ENCODE assay signal across 28 cellular contexts in the genomic region with DNA sequence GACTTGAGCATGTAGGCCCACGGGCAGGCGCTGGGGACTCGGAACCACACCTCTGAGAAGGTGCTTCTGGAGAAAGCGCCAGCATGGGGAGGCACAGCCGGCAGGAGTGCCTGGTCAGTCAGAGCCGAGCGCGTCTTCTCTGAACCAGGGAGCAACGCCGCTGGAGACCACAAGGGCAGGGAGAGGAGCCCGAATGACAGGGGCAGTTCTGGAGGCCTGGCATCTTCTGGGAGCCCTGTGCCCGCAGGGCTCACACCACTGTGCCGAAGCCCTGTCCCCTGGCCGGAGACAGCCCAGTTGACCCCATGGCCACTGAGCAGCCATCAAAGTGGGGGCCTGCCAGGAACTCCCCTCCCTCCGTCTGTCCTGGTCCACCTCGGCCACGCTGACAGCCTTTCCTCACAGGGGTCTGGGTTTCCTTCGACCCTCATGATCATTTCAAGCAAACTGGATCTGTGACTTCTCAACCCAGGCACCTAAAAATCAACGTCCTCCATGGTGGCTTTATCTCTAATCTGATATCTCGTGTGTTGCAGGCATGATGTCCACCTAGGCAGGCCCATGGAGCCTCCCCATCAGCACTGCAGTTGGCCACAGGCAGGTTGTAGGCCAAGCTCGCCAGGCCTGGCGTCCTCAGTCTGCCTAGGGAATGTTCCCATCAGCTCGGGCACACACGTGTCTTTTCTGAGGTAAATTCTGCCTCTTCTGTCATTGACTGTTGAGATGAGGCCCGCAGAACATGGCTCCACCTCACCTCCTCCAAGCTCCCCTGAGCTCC.
DNase-seq lines count a peak whose midpoint lies in the region; ATAC-seq and TF ChIP-seq lines count a peak whose summit lies in the region.
"Had no signal": no experiment of that assay in that cellular context is flagged by ENCODE, and none has a peak within 500 bp of the region (broad histone marks: within the 10 kb centered on the region; RNA-seq: fewer than 3 reads in every experiment).

No MANE protein-coding gene starts in this region.

- no peaks in the 10 kb centered on the region for H3K79me1 ChIP-seq in neuronal stem cell (ENCODE audit: low read depth, low read length)

- no peak overlapping the region for H3K4ac ChIP-seq in neuronal stem cell (ENCODE audit: low read length)

- peak overlapping the region; percentile 78 for H2AK5ac ChIP-seq in neuronal stem cell (ENCODE audit: low read depth, low read length)

- DNase-seq in activated T-cell treated with anti-CD3 and anti-CD28 coated beads, Interleukin-2, amount 50 U/mL, for 24 hours, result peak; percentile 6
- no peak for DNase-seq in activated T-cell treated with anti-CD3 and anti-CD28 coated beads, Interleukin-2, amount 50 U/mL, for 72 hours
- peak; percentile 10 for DNase-seq in colonic mucosa
- no peak for DNase-seq in neuronal stem cell (ENCODE audit: low spot score)
- peak; percentile 57 for DNase-seq in type B pancreatic cell (ENCODE audit: extremely low spot score, unreplicated experiment)
- no peak for DNase-seq in NCI-H446 (lab: John Stamatoyannopoulos, UW)
- no peak for DNase-seq in NCI-H128 (lab: John Stamatoyannopoulos, UW; ENCODE audit: unreplicated experiment)
- no peak for DNase-seq in NCI-H446 treated with DMSO at 0.1 percent for 48 hours (lab: John Stamatoyannopoulos, UW)
- DNase-seq: activated B cell treated with CpG ODN at 0.5 μM for 24 hours; activated CD4-positive, alpha-beta T cell treated with anti-CD3 and anti-CD28 coated beads, Interleukin-2, amount 50 U/mL, for 1 hour; amniotic stem cell; cerebellar nuclear complex; DMS79 treated with DMSO at 0.1 percent for 48 hours; GF-D8; NCI-H1436 treated with DMSO at 0.1 percent for 48 hours; NCI-H2107; NCI-H510A; SJCRH30; stimulated activated CD4-positive, alpha-beta T cell treated with anti-CD3 and anti-CD28 coated beads, Interleukin-4, amount 100 ng/mL, for 24 hours; transverse colon had no signal

- no peak overlapping the region for H3K4me2 ChIP-seq in neuronal stem cell (ENCODE audit: insufficient read depth, low read length, poor library complexity, severe bottlenecking)
- H3K4me2 ChIP-seq: hepatocyte had no signal

- peak overlapping the region; percentile 86 for H3K18ac ChIP-seq in neuronal stem cell (ENCODE audit: low read length)

- no peaks in the 10 kb centered on the region for H3K4me1 Mint-ChIP-seq in activated T-cell treated with anti-CD3 and anti-CD28 coated beads, Interleukin-2, amount 50 U/mL, for 24 hours (ENCODE audit: low read depth)
- no peaks in the 10 kb centered on the region for H3K4me1 Mint-ChIP-seq in activated T-cell treated with anti-CD3 and anti-CD28 coated beads, Interleukin-2, amount 50 U/mL, for 72 hours (ENCODE audit: low read depth)
- H3K4me1 Mint-ChIP-seq in type B pancreatic cell (ENCODE audit: unreplicated experiment), result peaks cover 4% of the 10 kb centered on the region
- H3K4me1 Mint-ChIP-seq: activated B cell treated with CpG ODN at 0.5 μM for 24 hours; activated naive CD4-positive, alpha-beta T cell treated with anti-CD3 and anti-CD28 coated beads, Interleukin-2, amount 50 U/mL, for 24 hours; activated T-helper 17 cell treated with anti-CD3 and anti-CD28 coated beads, Interleukin-2, amount 50 U/mL, for 72 hours; brain; CD14-positive monocyte; T-cell had no signal

- no peak overlapping the region for H4K8ac ChIP-seq in neuronal stem cell (ENCODE audit: low read depth, low read length)

- H3K9me3 ChIP-seq in colonic mucosa, result no peaks in the 10 kb centered on the region
- peaks cover 5 to 8% of the 10 kb centered on the region in 2 donors for H3K9me3 ChIP-seq in neuronal stem cell (replicated peaks in 1 of 2; ENCODE audit: control insufficient read depth in 2 of 2, insufficient read depth in 1 of 2, low read depth in 1 of 2, low read length in 2 of 2)
- H3K9me3 ChIP-seq: prostate gland, SJCRH30 had no signal

- H3K27ac Mint-ChIP-seq in activated T-cell treated with anti-CD3 and anti-CD28 coated beads, Interleukin-2, amount 50 U/mL, for 24 hours, result no peak overlapping the region
- no peak overlapping the region for H3K27ac Mint-ChIP-seq in activated T-cell treated with anti-CD3 and anti-CD28 coated beads, Interleukin-2, amount 50 U/mL, for 72 hours
- H3K27ac Mint-ChIP-seq in type B pancreatic cell, result no peak overlapping the region
- H3K27ac Mint-ChIP-seq: activated B cell treated with CpG ODN at 0.5 μM for 24 hours; activated naive CD4-positive, alpha-beta T cell treated with anti-CD3 and anti-CD28 coated beads, Interleukin-2, amount 50 U/mL, for 24 hours; activated T-helper 17 cell treated with anti-CD3 and anti-CD28 coated beads, Interleukin-2, amount 50 U/mL, for 72 hours; CD14-positive monocyte; T-cell had no signal

- no peak overlapping the region for H2AFZ ChIP-seq in neuronal stem cell (ENCODE audit: low read length)
- H2AFZ ChIP-seq: hepatocyte had no signal

- no peak overlapping the region for H2BK120ac ChIP-seq in neuronal stem cell (ENCODE audit: low read depth, low read length)

- no peak overlapping the region for H3K4me3 ChIP-seq in colonic mucosa
- no peak overlapping the region for H3K4me3 ChIP-seq in neuronal stem cell (ENCODE audit: low read length in 2 of 2)
- H3K4me3 ChIP-seq: hepatocyte, prostate gland, SJCRH30, transverse colon had no signal

- H3K27ac ChIP-seq in colonic mucosa (no peak overlapping the region), neuronal stem cell (replicated peaks; ENCODE audit: low read length) (no peak overlapping the region)
- H3K27ac ChIP-seq: hepatocyte, prostate gland, SJCRH30, transverse colon had no signal

- H3K36me3 Mint-ChIP-seq in activated T-cell treated with anti-CD3 and anti-CD28 coated beads, Interleukin-2, amount 50 U/mL, for 24 hours (ENCODE audit: low read depth), result no peaks in the 10 kb centered on the region
- H3K36me3 Mint-ChIP-seq in activated T-cell treated with anti-CD3 and anti-CD28 coated beads, Interleukin-2, amount 50 U/mL, for 72 hours (ENCODE audit: insufficient read depth in 2 of 2), result peaks cover 3 to 4% of the 10 kb centered on the region in 2 donors
- no peaks in the 10 kb centered on the region for H3K36me3 Mint-ChIP-seq in type B pancreatic cell
- H3K36me3 Mint-ChIP-seq: CD14-positive monocyte, T-cell had no signal

- WGBS in neuronal stem cell (ENCODE audit: extremely low coverage in 2 of 2, insufficient read length in 2 of 2, insufficient replicate concordance in 1 of 2), 2 donors, result no CpG with 5 or more reads among the region's 25 CpGs

- H2BK5ac ChIP-seq in neuronal stem cell (ENCODE audit: low read length), result no peak overlapping the region

- H4K91ac ChIP-seq in neuronal stem cell (ENCODE audit: low read depth, low read length, poor library complexity), result no peak overlapping the region

- H3K9ac ChIP-seq in colonic mucosa (ENCODE audit: low read depth in 2 of 2, low read length in 2 of 2), result no peak overlapping the region
- no peak overlapping the region for H3K9ac ChIP-seq in neuronal stem cell (ENCODE audit: low read depth, low read length, poor library complexity)

- intact Hi-C loops in colonic mucosa (cut with DNase I), result no loop called here

- TF ChIP-seq CTCF in colonic mucosa (IDR thresholded peaks at IDR 0.05) (no peak), type B pancreatic cell (conservative IDR thresholded peaks at IDR 0.05) (no peak)

- peaks cover 29% of the 10 kb centered on the region for H3K9me3 Mint-ChIP-seq in activated T-cell treated with anti-CD3 and anti-CD28 coated beads, Interleukin-2, amount 50 U/mL, for 24 hours
- peaks cover 12 to 17% of the 10 kb centered on the region in 2 donors for H3K9me3 Mint-ChIP-seq in activated T-cell treated with anti-CD3 and anti-CD28 coated beads, Interleukin-2, amount 50 U/mL, for 72 hours
- H3K9me3 Mint-ChIP-seq in type B pancreatic cell, result peaks cover 15% of the 10 kb centered on the region

- no peak overlapping the region for H2BK15ac ChIP-seq in neuronal stem cell (ENCODE audit: low read length)

- ATAC-seq in activated T-cell treated with anti-CD3 and anti-CD28 coated beads, Interleukin-2, amount 50 U/mL, for 72 hours (replicated peaks in 1 of 2), result no peak
- ATAC-seq: activated T-helper 17 cell treated with anti-CD3 and anti-CD28 coated beads, Interleukin-2, amount 50 U/mL, for 72 hours; T-cell had no signal

- H3K4me1 ChIP-seq in colonic mucosa (no peaks in the 10 kb centered on the region), neuronal stem cell (ENCODE audit: control insufficient read depth in 2 of 2, insufficient read depth in 1 of 2, low read depth in 1 of 2, low read length in 2 of 2) (peaks cover 2 to 3% of the 10 kb centered on the region in 2 donors)
- H3K4me1 ChIP-seq: prostate gland, SJCRH30, transverse colon had no signal

- H3K27me3 ChIP-seq in colonic mucosa (no peaks in the 10 kb centered on the region), neuronal stem cell (ENCODE audit: control insufficient read depth in 3 of 3, insufficient read depth in 3 of 3, low read depth in 1 of 3, low read length in 3 of 3) (no peaks in the 10 kb centered on the region)
- H3K27me3 ChIP-seq: hepatocyte, SJCRH30, transverse colon had no signal

- H3K14ac ChIP-seq in neuronal stem cell (ENCODE audit: low read length), result no peak overlapping the region

- H3K27me3 Mint-ChIP-seq in activated T-cell treated with anti-CD3 and anti-CD28 coated beads, Interleukin-2, amount 50 U/mL, for 24 hours, result no peaks in the 10 kb centered on the region
- H3K27me3 Mint-ChIP-seq in activated T-cell treated with anti-CD3 and anti-CD28 coated beads, Interleukin-2, amount 50 U/mL, for 72 hours (ENCODE audit: low read depth), result no peaks in the 10 kb centered on the region
- no peaks in the 10 kb centered on the region for H3K27me3 Mint-ChIP-seq in type B pancreatic cell
- H3K27me3 Mint-ChIP-seq: activated B cell treated with CpG ODN at 0.5 μM for 24 hours, T-cell had no signal

- H3K23ac ChIP-seq in neuronal stem cell (ENCODE audit: low read depth, low read length, poor library complexity), result no peak overlapping the region

- no peak overlapping the region for H2BK12ac ChIP-seq in neuronal stem cell (ENCODE audit: low read length)

- no peak overlapping the region for H3K4me3 Mint-ChIP-seq in activated T-cell treated with anti-CD3 and anti-CD28 coated beads, Interleukin-2, amount 50 U/mL, for 24 hours
- no peak overlapping the region for H3K4me3 Mint-ChIP-seq in activated T-cell treated with anti-CD3 and anti-CD28 coated beads, Interleukin-2, amount 50 U/mL, for 72 hours
- no peak overlapping the region for H3K4me3 Mint-ChIP-seq in type B pancreatic cell
- H3K4me3 Mint-ChIP-seq: activated B cell treated with CpG ODN at 0.5 μM for 24 hours; activated naive CD4-positive, alpha-beta T cell treated with anti-CD3 and anti-CD28 coated beads, Interleukin-2, amount 50 U/mL, for 24 hours; activated T-helper 17 cell treated with anti-CD3 and anti-CD28 coated beads, Interleukin-2, amount 50 U/mL, for 72 hours; brain; CD14-positive monocyte; neural crest cell; T-cell had no signal

- H3K36me3 ChIP-seq in colonic mucosa, result no peaks in the 10 kb centered on the region
- no peaks in the 10 kb centered on the region for H3K36me3 ChIP-seq in neuronal stem cell (replicated peaks in 1 of 2; ENCODE audit: control insufficient read depth in 2 of 2, insufficient read depth in 2 of 2, low read length in 2 of 2)
- H3K36me3 ChIP-seq: prostate gland, SJCRH30, transverse colon had no signal

Comparison
In these comparisons a context has a peak if more than half of its experiments do, and no peak if none do; other contexts are left out.
1. DNase-seq: peak in activated T-cell treated with anti-CD3 and anti-CD28 coated beads, Interleukin-2, amount 50 U/mL, for 24 hours (single experiment), colonic mucosa (single experiment) and type B pancreatic cell (single experiment); none in activated T-cell treated with anti-CD3 and anti-CD28 coated beads, Interleukin-2, amount 50 U/mL, for 72 hours (0 of 2), neuronal stem cell (single experiment), NCI-H446 (0 of 2), NCI-H128 (single experiment) and NCI-H446 treated with DMSO at 0.1 percent for 48 hours (single experiment).